ENCODE assay signal across 23 cellular contexts in the genomic region with DNA sequence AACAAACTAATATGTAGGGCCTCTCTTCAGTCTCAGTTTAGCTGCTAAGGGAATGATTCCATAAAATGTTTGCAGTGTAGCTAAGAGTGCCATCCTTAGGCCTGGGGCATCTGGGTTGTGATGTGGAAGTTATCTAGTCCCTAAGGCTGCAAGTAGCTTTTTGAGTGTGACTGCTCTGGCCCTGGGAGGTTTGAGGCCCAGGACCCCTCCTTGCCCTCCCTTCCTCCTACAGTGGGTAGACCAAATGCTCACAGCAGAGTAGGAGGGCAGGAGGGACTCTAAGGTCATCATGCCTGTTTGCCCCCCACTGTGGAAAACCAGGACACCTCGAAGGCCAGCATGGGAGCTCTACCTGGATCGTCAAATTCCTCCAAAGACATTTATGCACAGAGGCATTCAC.
"Had no signal": no experiment of that assay in that cellular context is flagged by ENCODE, and none has a peak within 500 bp of the region (broad histone marks: within the 10 kb centered on the region; RNA-seq: fewer than 3 reads in every experiment).

No MANE protein-coding gene starts in this region.

- ATAC-seq: effector memory CD8-positive, alpha-beta T cell; esophagus mucosa; gastrocnemius medialis; heart right ventricle; left colon; left lobe of liver had no signal

- DNase-seq: colonic mucosa; cortex of kidney; effector CD8-positive, alpha-beta T cell; effector memory CD8-positive, alpha-beta T cell; endodermal cell; erythroblast; esophagus squamous epithelium; foreskin fibroblast; foreskin melanocyte; gastrocnemius medialis; glutamatergic neuron; heart right ventricle; hippocampal formation; islet precursor cell; kidney; kidney glomerular epithelial cell; left colon; left ventricle myocardium inferior; lower lobe of right lung; mesenchymal stem cell; midbrain had no signal
